11 cellular contexts compared by ENCODE assay signal in the genomic region with DNA sequence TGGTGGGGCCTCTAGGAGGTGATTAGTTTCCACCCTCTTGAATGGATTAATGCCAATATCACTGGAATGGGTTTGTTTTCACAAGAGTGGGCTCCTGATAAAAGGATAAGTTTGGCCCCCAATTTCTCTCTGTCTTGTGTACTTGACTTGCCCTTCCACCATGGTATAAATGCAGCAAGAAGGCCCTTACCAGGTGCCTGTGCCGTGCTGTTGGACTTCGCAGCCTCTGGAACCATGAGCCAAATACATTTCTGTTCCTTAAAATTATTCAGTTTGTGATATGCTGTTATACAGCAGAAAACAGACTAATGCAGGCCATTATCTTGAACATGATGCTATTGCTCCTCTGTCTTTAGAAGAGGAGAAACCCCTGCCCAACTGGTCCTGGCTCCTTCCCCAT.
"Had no signal": no experiment of that assay in that cellular context is flagged by ENCODE, and none has a peak within 500 bp of the region (broad histone marks: within the 10 kb centered on the region; RNA-seq: fewer than 3 reads in every experiment).

No MANE protein-coding gene starts in this region.

- H3K4me3 ChIP-seq: GM23248, GM23338, HAP-1 had no signal

- H3K4me2 ChIP-seq: GM23338 had no signal

- H3K36me3 ChIP-seq: HAP-1 had no signal

- DNase-seq: GM23248, GOT3, H7, H9, HCEC 1CT, HFFc6 had no signal

- FAIRE-seq: H1, H54 had no signal

- H3K4me1 ChIP-seq: HAP-1 had no signal

- H3K27ac ChIP-seq: GM23248 had no signal

- H3K4me3 Mint-ChIP-seq: GM23338, H9, HFFc6 had no signal

- H3K9ac ChIP-seq: GM23248 had no signal

- H3K27ac Mint-ChIP-seq: GM23338, H9, HFFc6 had no signal

- H2AFZ ChIP-seq: GM23248, GM23338 had no signal

- ATAC-seq: GM23338, HCT116 had no signal

- H3K4me1 Mint-ChIP-seq: H9 had no signal

- H3K9me3 ChIP-seq: HAP-1 had no signal
